11 cellular contexts compared by ENCODE assay signal in genomic region chr3:133295199-133295901, GRCh38.
DNase-seq lines count a peak whose midpoint lies in the region; ATAC-seq and TF ChIP-seq lines count a peak whose summit lies in the region.
"Had no signal": no experiment of that assay in that cellular context is flagged by ENCODE, and none has a peak within 500 bp of the region (broad histone marks: within the 10 kb centered on the region; RNA-seq: fewer than 3 reads in every experiment).

No MANE protein-coding gene starts in this region.

- H3K27ac ChIP-seq in esophagus muscularis mucosa (replicated peaks in 1 of 4), result peak overlapping the region in 1 of 4 donors; percentile 5
- H3K27ac ChIP-seq: A549, VCaP had no signal

- no peaks in the 10 kb centered on the region for H3K36me3 ChIP-seq in esophagus muscularis mucosa
- H3K36me3 ChIP-seq: gastroesophageal sphincter had no signal

- no peak for TF ChIP-seq POLR2A in esophagus muscularis mucosa (IDR thresholded peaks at IDR 0.05; ENCODE audit: low read depth)

- no peak for TF ChIP-seq CTCF in esophagus muscularis mucosa (IDR thresholded peaks at IDR 0.05)

- H3K27me3 ChIP-seq in esophagus muscularis mucosa, result no peaks in the 10 kb centered on the region
- H3K27me3 ChIP-seq: gastroesophageal sphincter had no signal

- 82% methylated on average over 4 of the region's 4 CpGs for WGBS in esophagus muscularis mucosa

- H3K4me1 ChIP-seq in esophagus muscularis mucosa, result peaks cover 13 to 40% (median 37%) of the 10 kb centered on the region in 4 donors
- H3K4me1 ChIP-seq: A549 had no signal

- no peak overlapping the region for H3K4me3 ChIP-seq in esophagus muscularis mucosa
- H3K4me3 ChIP-seq: A549, gastroesophageal sphincter had no signal

- TF ChIP-seq EP300 in esophagus muscularis mucosa (IDR thresholded peaks at IDR 0.05), result no peak

- no peaks in the 10 kb centered on the region for H3K9me3 ChIP-seq in esophagus muscularis mucosa
- H3K9me3 ChIP-seq: A549, gastroesophageal sphincter had no signal

- DNase-seq in NCI-H2196 (lab: John Stamatoyannopoulos, UW; ENCODE audit: unreplicated experiment), result peak; percentile 44
- no peak for DNase-seq in NCI-H2196 treated with DMSO at 0.1 percent for 48 hours (lab: John Stamatoyannopoulos, UW; ENCODE audit: unreplicated experiment)
- peak; percentile 48 for DNase-seq in myocyte (ENCODE audit: low read depth)
- no peak for DNase-seq in NCI-H82 (lab: John Stamatoyannopoulos, UW)
- no peak for DNase-seq in inferior parietal cortex (ENCODE audit: extremely low spot score)
- no peak for DNase-seq in esophagus muscularis mucosa (ENCODE audit: extremely low spot score)

- ATAC-seq in HG02610 (IDR thresholded peaks at IDR 0.05; ENCODE audit: unreplicated experiment) (peak; percentile 95), SK-N-SH treated with all-trans-retinoic acid at 6 μM for 48 hours (peak; percentile 58)
- ATAC-seq: A549, gastroesophageal sphincter had no signal

- intact Hi-C loops in esophagus muscularis mucosa (cut with DNase I), result no loop called here

TF ChIP-seq in SK-N-SH treated with all-trans-retinoic acid at 6 μM for 48 hours, 23 proteins besides CTCF, POLR2A, EP300 and RAD21:
- TF ChIP-seq CREB5 (CRISPR knock-in tag; IDR thresholded peaks at IDR 0.05; ENCODE audit: low read depth) (no peak), ZNF565 (CRISPR knock-in tag; conservative IDR thresholded peaks at IDR 0.05; ENCODE audit: low read depth) (no peak), ZNF8 (CRISPR knock-in tag; IDR thresholded peaks at IDR 0.05) (0 out of 2 replicates have a peak, but pooled peaks have one; percentile 5), ISL1 (CRISPR knock-in tag; IDR thresholded peaks at IDR 0.05) (no peak), CSDC2 (CRISPR knock-in tag; IDR thresholded peaks at IDR 0.05) (0 out of 2 replicates have a peak, but pooled peaks have one; percentile 43)

Comparison
In these comparisons a context has a peak if more than half of its experiments do, and no peak if none do; other contexts are left out.
1. DNase-seq: peak in NCI-H2196 (single experiment) and myocyte (single experiment); none in NCI-H2196 treated with DMSO at 0.1 percent for 48 hours (single experiment), NCI-H82 (single experiment), inferior parietal cortex (single experiment) and esophagus muscularis mucosa (single experiment).